ENCODE assay signal across 8 cellular contexts in the genomic region with DNA sequence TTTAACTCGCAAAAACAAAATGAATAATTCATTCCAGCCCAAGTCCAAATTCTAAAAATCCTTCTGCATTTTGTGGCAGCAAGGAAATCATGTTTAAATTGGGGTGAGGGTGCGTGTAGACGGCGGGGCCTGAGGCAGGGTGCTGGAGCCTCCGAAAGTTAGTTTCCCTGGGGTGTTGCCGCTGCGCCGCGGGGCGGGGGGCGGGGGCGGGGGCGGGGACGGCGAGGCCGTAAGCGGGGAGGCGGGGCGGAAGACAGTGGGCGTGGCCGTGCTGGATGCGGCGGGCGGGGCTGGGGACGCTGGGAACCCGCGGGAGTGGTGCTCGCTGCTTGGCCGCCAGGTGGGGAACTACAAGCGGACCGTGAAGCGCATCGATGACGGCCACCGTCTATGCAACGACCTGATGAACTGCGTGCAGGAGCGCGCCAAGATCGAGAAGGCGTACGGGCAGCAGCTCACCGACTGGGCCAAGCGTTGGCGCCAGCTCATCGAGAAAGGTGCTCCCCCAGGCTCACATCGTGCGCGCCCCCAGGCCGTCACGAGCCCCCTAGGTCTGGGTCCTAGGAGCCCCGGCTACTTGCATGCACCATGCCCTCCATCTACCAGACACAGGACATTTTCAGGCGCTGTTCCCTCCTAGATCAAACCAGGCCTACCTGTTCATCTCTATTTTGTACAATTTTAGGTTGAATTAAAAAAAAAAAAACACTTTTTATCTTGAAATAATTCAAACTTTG. TPM values are rescaled to one million over a fixed set of nuclear protein-coding genes. Genes with fewer than 3 reads are reported as not detected.
DNase-seq lines count a peak whose midpoint lies in the region; ATAC-seq and TF ChIP-seq lines count a peak whose summit lies in the region.

No MANE protein-coding gene starts in this region.

- H3K36me3 Mint-ChIP-seq in chondrocyte (ENCODE audit: low read depth): no peaks in the 10 kb centered on the region

- H3K27me3 Mint-ChIP-seq in chondrocyte (ENCODE audit: low read depth): no peaks in the 10 kb centered on the region

- peak; percentile 74 for ATAC-seq in GM19324 (IDR thresholded peaks at IDR 0.05; ENCODE audit: low FRiP score, unreplicated experiment)
- peak; percentile 88 for ATAC-seq in HG03460 (IDR thresholded peaks at IDR 0.05; ENCODE audit: unreplicated experiment)

- DNase-seq in AG20443 (ENCODE audit: low spot score): peak; percentile 99
- DNase-seq in NCI-H510A treated with DMSO at 0.1 percent for 48 hours (lab: John Stamatoyannopoulos, UW): peak; percentile 97
- peak; percentile 95 for DNase-seq in activated CD4-positive, alpha-beta T cell treated with anti-CD3 and anti-CD28 coated beads for 24 hours (ENCODE audit: low read depth in 2 of 2)
- peak; percentile 97 for DNase-seq in chondrocyte (ENCODE audit: low spot score)
- DNase-seq in kidney tubule cell (ENCODE audit: low spot score): peak; percentile 91
- DNase-seq in stimulated activated CD4-positive, alpha-beta T cell treated with anti-CD3 and anti-CD28 coated beads, Interleukin-1b, Interleukin-23, amount 100 ng/mL, for 1 hour (ENCODE audit: low read depth in 2 of 2): peak; percentile 95 to 96

- peaks cover 8% of the 10 kb centered on the region for H3K4me1 Mint-ChIP-seq in chondrocyte (ENCODE audit: low read depth)

- H3K27ac Mint-ChIP-seq in chondrocyte (ENCODE audit: unreplicated experiment): no peak overlapping the region

- peak overlapping the region; percentile 55 for H3K4me3 Mint-ChIP-seq in chondrocyte (ENCODE audit: unreplicated experiment)

- no peaks in the 10 kb centered on the region for H3K9me3 Mint-ChIP-seq in chondrocyte (ENCODE audit: low read depth)

- peak; percentile 86 for TF ChIP-seq CTCF in chondrocyte (IDR thresholded peaks at IDR 0.05)

RNA-seq across cellular contexts. Expression of a gene that starts 29.0 kb away (rescaled TPM):
- 0.10 TPM in 1 of 3 replicates, not detected in the others for total RNA-seq in chondrocyte

Comparison
In these comparisons a context has a peak if more than half of its experiments do, and no peak if none do; other contexts are left out.
1. Peak in every context shown above with its lines: DNase-seq and ATAC-seq.